Comparison of ENCODE assay signal across 1 cellular context in genomic region chr14:49659526-49660455, GRCh38.
A peak's percentile ranks its signal among the peaks of the same experiment; 100 is the strongest.
TF ChIP-seq lines count a peak whose summit lies in the region.

No MANE protein-coding gene starts in this region.

TF ChIP-seq in HepG2, 621 proteins besides CTCF, POLR2A, EP300 and RAD21 (continued from another document and continues in another):
- TF ChIP-seq SKIL (CRISPR knock-in tag; IDR thresholded peaks at IDR 0.05; ENCODE audit: borderline replicate concordance) (no peak), FOXP4 (CRISPR knock-in tag; IDR thresholded peaks at IDR 0.05) (peak; percentile 64), ZNF382 (CRISPR knock-in tag; IDR thresholded peaks at IDR 0.05; ENCODE audit: borderline replicate concordance) (no peak), HDAC2 (CRISPR knock-in tag; IDR thresholded peaks at IDR 0.05) (peak; percentile 42; the same call in 1 of the 2 replicates), ZNF646 (CRISPR knock-in tag; IDR thresholded peaks at IDR 0.05) (peak; percentile 83; the same call in 1 of the 2 replicates), CCDC6 (CRISPR knock-in tag; IDR thresholded peaks at IDR 0.05) (no peak), TERF1 (CRISPR knock-in tag; IDR thresholded peaks at IDR 0.05) (no peak), FOXO1 (CRISPR knock-in tag; IDR thresholded peaks at IDR 0.05) (peak; percentile 22; the same call in 1 of the 2 replicates), ZFP1 (CRISPR knock-in tag; IDR thresholded peaks at IDR 0.05) (0 out of 2 replicates have a peak, but pooled peaks have one; percentile 53), GFI1 (CRISPR knock-in tag; IDR thresholded peaks at IDR 0.05; ENCODE audit: borderline replicate concordance) (no peak), ZBTB20 (CRISPR knock-in tag; IDR thresholded peaks at IDR 0.05; ENCODE audit: borderline replicate concordance, low read depth) (peak; percentile 98; the same call in 1 of the 2 replicates), ZNF510 (CRISPR knock-in tag; IDR thresholded peaks at IDR 0.05; ENCODE audit: low read depth) (no peak), THAP11 (CRISPR knock-in tag; IDR thresholded peaks at IDR 0.05) (peak; percentile 51; the same call in 1 of the 2 replicates), ZGPAT (CRISPR knock-in tag; IDR thresholded peaks at IDR 0.05) (peak; percentile 52), HNF4A (CRISPR knock-in tag; IDR thresholded peaks at IDR 0.05) (peak; percentile 25; the same call in 1 of the 2 replicates), RARA (CRISPR knock-in tag; IDR thresholded peaks at IDR 0.05) (peak; percentile 58; the same call in 1 of the 2 replicates), CREB1 (IDR thresholded peaks at IDR 0.05) (peak; percentile 57; the same call in 1 of the 2 replicates), CREB1 (CRISPR knock-in tag; IDR thresholded peaks at IDR 0.05) (peak; percentile 63), CEBPG (CRISPR knock-in tag; IDR thresholded peaks at IDR 0.05) (peak; percentile 89), SAP130 (CRISPR knock-in tag; IDR thresholded peaks at IDR 0.05; ENCODE audit: low read depth) (peak; percentile 74), MED1 (CRISPR knock-in tag; IDR thresholded peaks at IDR 0.05) (peak; percentile 26; the same call in 1 of the 2 replicates), GZF1 (CRISPR knock-in tag; IDR thresholded peaks at IDR 0.05) (no peak), THRA (CRISPR knock-in tag; IDR thresholded peaks at IDR 0.05; ENCODE audit: borderline replicate concordance) (peak; percentile 54; the same call in 1 of the 2 replicates), PPARG (CRISPR knock-in tag; conservative IDR thresholded peaks at IDR 0.05) (0 out of 2 replicates have a peak, but pooled peaks have one; percentile 34), FOSL1 (CRISPR knock-in tag; IDR thresholded peaks at IDR 0.05; ENCODE audit: borderline replicate concordance) (no peak), RCOR2 (CRISPR knock-in tag; IDR thresholded peaks at IDR 0.05) (0 out of 2 replicates have a peak, but pooled peaks have one; percentile 21), HMGXB4 (CRISPR knock-in tag; IDR thresholded peaks at IDR 0.05; ENCODE audit: borderline replicate concordance in 1 of 2, low read depth in 1 of 2) (0 out of 4 replicates have a peak, but pooled peaks of 1 of the 2 experiments have one; percentile 34), LCORL (IDR thresholded peaks at IDR 0.05) (no peak), LCORL (CRISPR knock-in tag; IDR thresholded peaks at IDR 0.05) (no peak), ZNF121 (CRISPR knock-in tag; IDR thresholded peaks at IDR 0.05) (no peak), HOXA5 (CRISPR knock-in tag; IDR thresholded peaks at IDR 0.05) (no peak), ARID3A (IDR thresholded peaks at IDR 0.05; ENCODE audit: low read depth, low read length) (peak; percentile 81), ATF3 (CRISPR knock-in tag; IDR thresholded peaks at IDR 0.05) (peak; percentile 72; the same call in 1 of the 2 replicates), ZNF430 (CRISPR knock-in tag; IDR thresholded peaks at IDR 0.05) (no peak), TEF (CRISPR knock-in tag; IDR thresholded peaks at IDR 0.05) (peak; percentile 93; the same call in 1 of the 2 replicates), SAFB2 (CRISPR knock-in tag; IDR thresholded peaks at IDR 0.05; ENCODE audit: borderline replicate concordance, low read depth) (no peak), FOXA3 (CRISPR knock-in tag; IDR thresholded peaks at IDR 0.05) (peak; percentile 96), MXD3 (CRISPR knock-in tag; IDR thresholded peaks at IDR 0.05) (no peak)
